ENCODE assay signal across 9 cellular contexts in the genomic region with DNA sequence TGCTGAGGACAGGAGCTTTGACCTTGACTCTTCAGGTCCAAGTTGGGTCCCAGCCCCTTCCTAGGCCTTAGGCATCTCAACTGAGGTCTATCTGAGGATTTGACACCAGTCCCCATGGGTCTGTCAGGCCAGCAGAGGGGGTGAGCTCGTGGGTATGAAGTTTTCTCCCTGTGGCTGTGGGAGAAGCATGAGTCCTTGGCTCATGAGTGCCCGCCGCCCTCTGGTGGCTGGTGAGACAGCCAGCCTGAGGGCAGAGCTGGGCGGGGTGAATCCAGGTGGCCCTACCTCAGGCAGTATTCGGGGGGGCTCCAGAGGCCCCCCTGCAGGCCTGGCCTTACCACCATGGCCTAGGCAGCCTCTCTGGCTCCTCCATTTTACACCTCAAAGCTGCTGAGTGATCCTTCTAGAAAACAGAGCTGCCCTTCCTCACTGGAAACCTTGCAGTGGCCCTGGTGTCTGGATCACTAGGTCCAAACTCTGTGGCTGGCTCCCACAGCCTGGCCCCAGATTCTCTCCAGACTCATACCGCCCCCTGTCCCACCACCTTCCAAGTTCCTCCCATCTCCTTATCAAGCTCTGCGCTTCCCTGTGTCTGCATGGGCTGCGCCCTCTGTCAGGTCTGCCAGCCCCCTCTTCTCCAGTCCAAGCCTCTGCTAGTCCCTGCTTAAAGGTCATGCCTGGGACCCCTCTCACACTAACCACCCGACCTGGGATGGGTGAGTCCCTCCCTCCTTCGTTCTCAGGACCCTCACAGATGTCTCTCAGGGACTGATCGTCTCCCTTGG. TPM values are rescaled to one million over a fixed set of nuclear protein-coding genes. Genes with fewer than 3 reads are reported as not detected.
DNase-seq lines count a peak whose midpoint lies in the region; ATAC-seq and TF ChIP-seq lines count a peak whose summit lies in the region.
"Had no signal": no experiment of that assay in that cellular context is flagged by ENCODE, and none has a peak within 500 bp of the region (broad histone marks: within the 10 kb centered on the region; RNA-seq: fewer than 3 reads in every experiment).

No MANE protein-coding gene starts in this region.

- peaks cover 13 to 19% (median 17%) of the 10 kb centered on the region in 4 donors for H3K4me1 ChIP-seq in upper lobe of left lung

- intact Hi-C loops in activated naive CD4-positive, alpha-beta T cell treated with anti-CD3 and anti-CD28 coated beads for 36 hours (cut with micrococcal nuclease), result loop anchor here (1.0 to 5.0 kb wide), 4 partner anchors 108 to 196 kb away; no protein-coding TSS in a partner anchor

- H3K4me3 ChIP-seq in MG63, result no peak overlapping the region
- H3K4me3 ChIP-seq in upper lobe of left lung, result no peak overlapping the region

- ATAC-seq in upper lobe of left lung (ENCODE audit: low FRiP score in 2 of 2), result peak; percentile 85 to 90

- no peak for TF ChIP-seq POLR2A in upper lobe of left lung (IDR thresholded peaks at IDR 0.05)

- CTCF ChIA-PET in activated naive CD4-positive, alpha-beta T cell treated with anti-CD3 and anti-CD28 coated beads for 36 hours (lab: Charles Lee), result interaction anchor here (0.6 to 9.8 kb wide), 55 partner anchors 9 to 315 kb away, joined by 3 to 115 read pairs (median 4); partner anchors contain the start of genes CIB2, SH2D7 and TBC1D2B

- H3K36me3 Mint-ChIP-seq in activated naive CD4-positive, alpha-beta T cell treated with anti-CD3 and anti-CD28 coated beads for 36 hours (ENCODE audit: low read depth), result no peaks in the 10 kb centered on the region

- no peak overlapping the region for H3K4me3 Mint-ChIP-seq in activated naive CD4-positive, alpha-beta T cell treated with anti-CD3 and anti-CD28 coated beads for 36 hours

- TF ChIP-seq EP300 in upper lobe of left lung (IDR thresholded peaks at IDR 0.05), result no peak

- no peak overlapping the region for H3K27ac ChIP-seq in upper lobe of left lung

- H3K27me3 Mint-ChIP-seq in activated naive CD4-positive, alpha-beta T cell treated with anti-CD3 and anti-CD28 coated beads for 36 hours (ENCODE audit: low read depth), result no peaks in the 10 kb centered on the region

- H3K9me3 ChIP-seq in MG63 (no peaks in the 10 kb centered on the region), upper lobe of left lung (no peaks in the 10 kb centered on the region)

- DNase-seq in NK-92 treated with Interleukin-12 subunit alpha and Interleukin-12 subunit beta, amount 100 ng/mL, for 24 hours (lab: John Stamatoyannopoulos, UW), result peak; percentile 86
- DNase-seq in NK-92 (lab: John Stamatoyannopoulos, UW; ENCODE audit: unreplicated experiment), result no peak
- DNase-seq in MG63, result peak; percentile 82
- DNase-seq in SKM-1 (lab: John Stamatoyannopoulos, UW; ENCODE audit: unreplicated experiment), result peak; percentile 78
- DNase-seq in activated naive CD4-positive, alpha-beta T cell treated with anti-CD3 and anti-CD28 coated beads for 36 hours, result peak; percentile 89
- peak; percentile 48 for DNase-seq in glomerular endothelial cell (ENCODE audit: extremely low read depth, low read depth, low spot score)
- DNase-seq in pons (ENCODE audit: low spot score), result peak; percentile 87
- peak; percentile 87 to 91 for DNase-seq in upper lobe of left lung

- H3K27ac Mint-ChIP-seq in activated naive CD4-positive, alpha-beta T cell treated with anti-CD3 and anti-CD28 coated beads for 36 hours, result no peak overlapping the region

- no peaks in the 10 kb centered on the region for H3K9me3 Mint-ChIP-seq in activated naive CD4-positive, alpha-beta T cell treated with anti-CD3 and anti-CD28 coated beads for 36 hours

- WGBS in upper lobe of left lung, 2 donors, result 37 to 74% methylated on average over 6 to 11 of the region's 11 CpGs

- peaks cover 21% of the 10 kb centered on the region for H3K4me1 Mint-ChIP-seq in activated naive CD4-positive, alpha-beta T cell treated with anti-CD3 and anti-CD28 coated beads for 36 hours (ENCODE audit: low read depth)

- H3K27me3 ChIP-seq in MG63 (no peaks in the 10 kb centered on the region), upper lobe of left lung (no peaks in the 10 kb centered on the region)

- TF ChIP-seq CTCF in upper lobe of left lung (IDR thresholded peaks at IDR 0.05), result peak; percentile 96 to 98 (median 98)

- H3K36me3 ChIP-seq in MG63 (no peaks in the 10 kb centered on the region), upper lobe of left lung (no peaks in the 10 kb centered on the region)

RNA-seq across cellular contexts. Expression of gene SH2D7, which starts 16.1 kb away (rescaled TPM):
- total RNA-seq in MG63 (2014; rRNA removed; shearing (Covaris generic); ENCODE audit: low replicate concordance), result not detected in 2 replicates
- total RNA-seq in activated naive CD4-positive, alpha-beta T cell treated with anti-CD3 and anti-CD28 coated beads for 36 hours, result not detected
- total RNA-seq in glomerular endothelial cell, result not detected in 2 replicates
- total RNA-seq in upper lobe of left lung, result under 1 TPM in 1 of 6 donors, not detected in 5; 0.09 TPM
- total RNA-seq: subcutaneous adipose tissue had no signal

RNA-seq across cellular contexts. Expression of gene CIB2, which starts 22.8 kb away (rescaled TPM):
- total RNA-seq in MG63 (2014; rRNA removed; shearing (Covaris generic); ENCODE audit: low replicate concordance), result 4.0 and 8.0 TPM in 2 replicates
- 1 to 10 TPM; 1.9 to 2.1 TPM for total RNA-seq in activated naive CD4-positive, alpha-beta T cell treated with anti-CD3 and anti-CD28 coated beads for 36 hours
- total RNA-seq in glomerular endothelial cell, result 1.9 and 7.5 TPM in 2 replicates
- 1 to 10 TPM in 3 of 6 donors, under 1 TPM in 2, not detected in 1; 0.77 to 5.2 (median 1.2) TPM for total RNA-seq in upper lobe of left lung

RNA-seq across cellular contexts. Expression of gene TBC1D2B, which starts 31.0 kb away (rescaled TPM):
- total RNA-seq in MG63 (2014; rRNA removed; shearing (Covaris generic); ENCODE audit: low replicate concordance), result 30.6 and 31.4 TPM in 2 replicates
- total RNA-seq in activated naive CD4-positive, alpha-beta T cell treated with anti-CD3 and anti-CD28 coated beads for 36 hours, result 10 to 100 TPM; 57.1 to 60.3 TPM
- 30.7 and 41.5 TPM in 2 replicates for total RNA-seq in glomerular endothelial cell
- total RNA-seq in upper lobe of left lung, result 100 to 1,000 TPM in 1 of 6 donors, 10 to 100 TPM in 5; 31.5 to 103 (median 64.2) TPM

RNA-seq across cellular contexts. Expression of gene IDH3A, which starts 40.7 kb away (rescaled TPM):
- 67.3 and 87.9 TPM in 2 replicates for total RNA-seq in MG63 (2014; rRNA removed; shearing (Covaris generic); ENCODE audit: low replicate concordance)
- total RNA-seq in activated naive CD4-positive, alpha-beta T cell treated with anti-CD3 and anti-CD28 coated beads for 36 hours, result 100 to 1,000 TPM; 117 to 123 TPM
- total RNA-seq in glomerular endothelial cell (32.8 and 38.6 TPM in 2 replicates), upper lobe of left lung (10 to 100 TPM; 17.5 to 80.1 (median 48.2) TPM)
